ENCODE assay signal across 8 cellular contexts in genomic region chr6:131182991-131183425, GRCh38. TPM values are rescaled to one million over a fixed set of nuclear protein-coding genes. Genes with fewer than 3 reads are reported as not detected.
A peak's percentile ranks its signal among the peaks of the same experiment; 100 is the strongest.
DNase-seq lines count a peak whose midpoint lies in the region; ATAC-seq and TF ChIP-seq lines count a peak whose summit lies in the region.

No MANE protein-coding gene starts in this region.

- POLR2A ChIA-PET in AG04450 (lab: Yijun Ruan, JAX), result no interaction called here

- peaks cover 7% of the 10 kb centered on the region for H3K4me1 Mint-ChIP-seq in activated T-cell treated with anti-CD3 and anti-CD28 coated beads, Interleukin-2, amount 50 U/mL, for 72 hours (ENCODE audit: low read depth)
- H3K4me1 Mint-ChIP-seq in stimulated activated naive CD8-positive, alpha-beta T cell treated with anti-CD3 and anti-CD28 coated beads, Interleukin-15, Interleukin-2, amounts not matched to agents 100 ng/mL and 50 ng/mL, for 24 hours (ENCODE audit: low read depth), result peaks cover 9% of the 10 kb centered on the region
- peaks cover 3% of the 10 kb centered on the region for H3K4me1 Mint-ChIP-seq in mesothelial cell of epicardium

- H3K4me3 ChIP-seq in AG04450 (ENCODE audit: low read depth, low read length) (no peak overlapping the region), LNCaP clone FGC (ENCODE audit: low read depth, low read length) (no peak overlapping the region), suprapubic skin (no peak overlapping the region)

- H3K4me3 Mint-ChIP-seq in activated T-cell treated with anti-CD3 and anti-CD28 coated beads, Interleukin-2, amount 50 U/mL, for 72 hours, result peak overlapping the region; percentile 74 to 82
- H3K4me3 Mint-ChIP-seq in stimulated activated naive CD8-positive, alpha-beta T cell treated with anti-CD3 and anti-CD28 coated beads, Interleukin-15, Interleukin-2, amounts not matched to agents 100 ng/mL and 50 ng/mL, for 24 hours, result peak overlapping the region; percentile 49
- no peak overlapping the region for H3K4me3 Mint-ChIP-seq in mesothelial cell of epicardium

- WGBS in suprapubic skin, result 45% methylated on average over 5 of the region's 5 CpGs

- no peak for TF ChIP-seq POLR2A in suprapubic skin (IDR thresholded peaks at IDR 0.05)

- no peaks in the 10 kb centered on the region for H3K27me3 ChIP-seq in AG04450 (ENCODE audit: control insufficient read depth, insufficient read depth, low read length)
- no peaks in the 10 kb centered on the region for H3K27me3 ChIP-seq in suprapubic skin

- peaks cover 7% of the 10 kb centered on the region for H3K36me3 ChIP-seq in suprapubic skin

- TF ChIP-seq CTCF in AG04450 (IDR thresholded peaks at IDR 0.05; ENCODE audit: low read depth, low read length), result peak; percentile 71
- peak; percentile 35; the same call in 1 of the 2 replicates for TF ChIP-seq CTCF in GM12874 (IDR thresholded peaks at IDR 0.05; ENCODE audit: insufficient read depth, low read depth, low read length)
- TF ChIP-seq CTCF in LNCaP clone FGC (IDR thresholded peaks at IDR 0.05; ENCODE audit: control insufficient read depth, extremely low read depth, insufficient read depth), result peak; percentile 63
- TF ChIP-seq CTCF in suprapubic skin (IDR thresholded peaks at IDR 0.05), result no peak
- TF ChIP-seq CTCF in mesothelial cell of epicardium (IDR thresholded peaks at IDR 0.05; ENCODE audit: unreplicated experiment), result no peak

- no peaks in the 10 kb centered on the region for H3K36me3 Mint-ChIP-seq in activated T-cell treated with anti-CD3 and anti-CD28 coated beads, Interleukin-2, amount 50 U/mL, for 72 hours (ENCODE audit: insufficient read depth in 2 of 2)
- H3K36me3 Mint-ChIP-seq in stimulated activated naive CD8-positive, alpha-beta T cell treated with anti-CD3 and anti-CD28 coated beads, Interleukin-15, Interleukin-2, amounts not matched to agents 100 ng/mL and 50 ng/mL, for 24 hours (ENCODE audit: low read depth), result peaks cover 9% of the 10 kb centered on the region
- peaks cover 35% of the 10 kb centered on the region for H3K36me3 Mint-ChIP-seq in mesothelial cell of epicardium

- H3K9me3 Mint-ChIP-seq in activated T-cell treated with anti-CD3 and anti-CD28 coated beads, Interleukin-2, amount 50 U/mL, for 72 hours, result no peaks in the 10 kb centered on the region
- no peaks in the 10 kb centered on the region for H3K9me3 Mint-ChIP-seq in stimulated activated naive CD8-positive, alpha-beta T cell treated with anti-CD3 and anti-CD28 coated beads, Interleukin-15, Interleukin-2, amounts not matched to agents 100 ng/mL and 50 ng/mL, for 24 hours
- peaks cover 8% of the 10 kb centered on the region for H3K9me3 Mint-ChIP-seq in mesothelial cell of epicardium

- DNase-seq in AG04450 (ENCODE audit: low read depth, low spot score) (no peak), LNCaP clone FGC (ENCODE audit: low read depth) (no peak), hepatic stellate cell (ENCODE audit: low spot score) (peak; percentile 11), suprapubic skin (ENCODE audit: low spot score in 2 of 2) (no peak), mesothelial cell of epicardium (ENCODE audit: low spot score in 2 of 2, unreplicated experiment in 2 of 2) (no peak)
- peak in 1 of 2 donors; percentile 25 for DNase-seq in activated T-cell treated with anti-CD3 and anti-CD28 coated beads, Interleukin-2, amount 50 U/mL, for 72 hours

- H3K27ac ChIP-seq in AG04450 (ENCODE audit: low read depth, low read length), result no peak overlapping the region
- no peak overlapping the region for H3K27ac ChIP-seq in suprapubic skin

- no peaks in the 10 kb centered on the region for H3K27me3 Mint-ChIP-seq in activated T-cell treated with anti-CD3 and anti-CD28 coated beads, Interleukin-2, amount 50 U/mL, for 72 hours (ENCODE audit: low read depth)
- H3K27me3 Mint-ChIP-seq in stimulated activated naive CD8-positive, alpha-beta T cell treated with anti-CD3 and anti-CD28 coated beads, Interleukin-15, Interleukin-2, amounts not matched to agents 100 ng/mL and 50 ng/mL, for 24 hours, result no peaks in the 10 kb centered on the region
- no peaks in the 10 kb centered on the region for H3K27me3 Mint-ChIP-seq in mesothelial cell of epicardium (ENCODE audit: low read depth)

- H3K9me3 ChIP-seq in AG04450 (ENCODE audit: control insufficient read depth, insufficient read depth, low read length) (no peaks in the 10 kb centered on the region), suprapubic skin (no peaks in the 10 kb centered on the region)

- ATAC-seq in activated T-cell treated with anti-CD3 and anti-CD28 coated beads, Interleukin-2, amount 50 U/mL, for 72 hours (replicated peaks in 1 of 2), result peak; percentile 74 to 77

- H3K27ac Mint-ChIP-seq in activated T-cell treated with anti-CD3 and anti-CD28 coated beads, Interleukin-2, amount 50 U/mL, for 72 hours, result peak overlapping the region; percentile 92
- H3K27ac Mint-ChIP-seq in stimulated activated naive CD8-positive, alpha-beta T cell treated with anti-CD3 and anti-CD28 coated beads, Interleukin-15, Interleukin-2, amounts not matched to agents 100 ng/mL and 50 ng/mL, for 24 hours, result peak overlapping the region; percentile 76
- H3K27ac Mint-ChIP-seq in mesothelial cell of epicardium, result no peak overlapping the region

- H3K4me1 ChIP-seq in suprapubic skin, result peaks cover 3% of the 10 kb centered on the region

- TF ChIP-seq EP300 in suprapubic skin (IDR thresholded peaks at IDR 0.05), result no peak

- CTCF ChIA-PET in AG04450 (lab: Charles Lee), result interaction anchor here (0.6 to 4.8 kb wide), 29 partner anchors 9 to 712 kb away, joined by 3 to 71 read pairs (median 4); partner anchors contain the start of gene MED23

RNA-seq across cellular contexts. Expression of gene AKAP7, which starts 47.7 kb away (rescaled TPM):
- 1.1 and 1.9 TPM in 2 replicates for polyA plus RNA-seq in AG04450 (2011; rRNA removed)
- polyA minus RNA-seq in AG04450 (2011; rRNA and poly(A)+ RNA removed), result 0.60 and 2.9 TPM in 2 replicates
- total RNA-seq in activated T-cell treated with anti-CD3 and anti-CD28 coated beads, Interleukin-2, amount 50 U/mL, for 72 hours, result 1 to 10 TPM; 6.7 to 6.8 TPM
- 10 to 100 TPM in 1 of 4 donors, 1 to 10 TPM in 3; 3.0 to 12.4 (median 3.4) TPM for total RNA-seq in suprapubic skin
- total RNA-seq in mesothelial cell of epicardium, result 8.9 to 11.7 TPM (median 10.0 TPM) in 3 replicates

Comparison
In these comparisons a context has a peak if more than half of its experiments do, and no peak if none do; other contexts are left out.
1. CTCF ChIP-seq: peak in AG04450 (single experiment), GM12874 (single experiment) and LNCaP clone FGC (single experiment); none in suprapubic skin (0 of 2) and mesothelial cell of epicardium (single experiment).